ENCODE assay signal across 8 cellular contexts in the genomic region with DNA sequence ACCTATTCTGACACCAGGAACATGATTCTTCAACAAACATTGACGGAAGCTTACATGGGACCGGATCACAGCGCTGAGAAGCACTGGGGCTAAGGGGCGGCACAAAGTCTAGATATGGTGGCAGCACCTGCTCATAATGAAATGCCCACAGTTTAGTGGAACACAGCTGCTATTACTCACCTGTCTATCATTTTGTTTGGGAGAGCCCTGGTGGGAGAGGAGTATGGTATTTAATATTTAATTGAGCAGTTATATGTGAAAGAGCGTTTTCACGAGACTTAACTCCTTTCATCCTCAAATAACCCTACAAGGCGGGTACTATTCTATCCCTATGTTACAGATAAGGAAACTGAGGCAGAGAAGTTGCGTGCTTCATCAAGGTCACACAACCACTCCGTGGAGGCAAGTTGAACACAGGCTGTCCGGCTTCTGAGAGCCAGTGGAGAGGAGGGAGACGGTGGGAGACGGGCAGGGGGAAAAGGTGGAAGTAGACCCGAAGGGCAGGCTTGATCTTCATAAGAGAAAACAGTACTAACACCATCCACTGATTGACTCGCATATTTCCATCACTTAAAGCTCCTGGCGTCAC. TPM values are rescaled to one million over a fixed set of nuclear protein-coding genes. Genes with fewer than 3 reads are reported as not detected.
A peak's percentile ranks its signal among the peaks of the same experiment; 100 is the strongest.
DNase-seq lines count a peak whose midpoint lies in the region; ATAC-seq and TF ChIP-seq lines count a peak whose summit lies in the region.

No MANE protein-coding gene starts in this region.

- H3K27ac ChIP-seq in right cardiac atrium (ENCODE audit: low read length) (peak overlapping the region; percentile 54), spleen (peak overlapping the region; percentile 91 to 98 (median 92))

- POLR2A ChIA-PET in activated B cell treated with CpG ODN at 0.5 μM for 24 hours (lab: Charles Lee) = interaction anchor here (1.4 to 2.2 kb wide), 2 partner anchors 106 to 190 kb away, joined by 13 to 15 read pairs; partner anchors contain the start of genes EGLN1, EXOC8 and SPRTN

- H3K9me3 Mint-ChIP-seq in activated B cell treated with CpG ODN at 0.5 μM for 24 hours = no peaks in the 10 kb centered on the region

- H3K4me1 Mint-ChIP-seq in activated B cell treated with CpG ODN at 0.5 μM for 24 hours = peaks cover 33% of the 10 kb centered on the region

- H3K4me1 ChIP-seq in right cardiac atrium (ENCODE audit: control insufficient read depth, insufficient read depth, low read length) (peaks cover 3% of the 10 kb centered on the region), spleen (peaks cover 26 to 63% (median 49%) of the 10 kb centered on the region in 6 donors)

- H3K27me3 Mint-ChIP-seq in activated B cell treated with CpG ODN at 0.5 μM for 24 hours = no peaks in the 10 kb centered on the region

- intact Hi-C loops in Right ventricle myocardium inferior (cut with DNase I) (loop anchor here (1.0 to 5.0 kb wide), 4 partner anchors 17 to 170 kb away; partner anchors contain the start of gene EGLN1), cardiac septum (cut with DNase I) (loop anchor here (5.0 kb wide), 2 partner anchors 105 to 170 kb away; partner anchors contain the start of gene EGLN1), activated B cell treated with CpG ODN at 0.5 μM for 24 hours (cut with micrococcal nuclease) (loop anchor here (1.0 to 5.0 kb wide), 8 partner anchors 85 to 1969 kb away; partner anchors contain the start of genes ABCB10, ARV1, C1orf198 and COG2), right cardiac atrium (cut with DNase I) (loop anchor here in 2 of 4 donors (5.0 kb wide), 1 partner anchor 105 kb away; the partner anchor contains the start of gene EGLN1 (in 2 of the 2)), spleen (cut with DNase I; ENCODE audit: low total_unique reads) (loop anchor here (10.0 kb wide), 1 partner anchor 103 kb away; the partner anchor contains the start of gene EGLN1)

- WGBS in right cardiac atrium = 55% methylated on average over 15 of the region's 15 CpGs
- WGBS in spleen, 5 donors = 56 to 63% (median 57%) methylated on average over 15 of the region's 15 CpGs

- DNase-seq in Right ventricle myocardium inferior (ENCODE audit: missing footprints) = no peak
- no peak for DNase-seq in cardiac septum (ENCODE audit: low spot score)
- no peak for DNase-seq in activated B cell treated with CpG ODN at 0.5 μM for 24 hours
- DNase-seq in right cardiac atrium = no peak
- DNase-seq in spleen = peak; percentile 82
- DNase-seq in NCI-H128 (lab: John Stamatoyannopoulos, UW; ENCODE audit: unreplicated experiment) = no peak
- DNase-seq in AG08396 (ENCODE audit: low spot score) = no peak

- H3K4me3 ChIP-seq in right cardiac atrium (ENCODE audit: low read length) = peak overlapping the region; percentile 95
- H3K4me3 ChIP-seq in spleen = peak overlapping the region; percentile 54 to 91 (median 70)

- H3K9me3 ChIP-seq in right cardiac atrium (ENCODE audit: control insufficient read depth, low read length) (no peaks in the 10 kb centered on the region), spleen (no peaks in the 10 kb centered on the region)

- H3K36me3 ChIP-seq in spleen = peaks cover 0 to 24% (median 1%) of the 10 kb centered on the region in 6 donors

- ATAC-seq in Right ventricle myocardium inferior (peak; percentile 10), HG03108 (IDR thresholded peaks at IDR 0.05; ENCODE audit: unreplicated experiment) (peak; percentile 12), activated B cell treated with CpG ODN at 0.5 μM for 24 hours (ENCODE audit: low read depth) (peak; percentile 12), right cardiac atrium (peak; percentile 4 to 6)

- TF ChIP-seq CTCF in activated B cell treated with CpG ODN at 0.5 μM for 24 hours (IDR thresholded peaks at IDR 0.05) (no peak), spleen (IDR thresholded peaks at IDR 0.05 in 8 of 11, conservative IDR thresholded peaks at IDR 0.05 in 3 of 11) (no peak)

- peaks cover 21% of the 10 kb centered on the region for H3K36me3 Mint-ChIP-seq in activated B cell treated with CpG ODN at 0.5 μM for 24 hours (ENCODE audit: low read depth)

- peak overlapping the region; percentile 100 for H3K27ac Mint-ChIP-seq in activated B cell treated with CpG ODN at 0.5 μM for 24 hours

- CTCF ChIA-PET in activated B cell treated with CpG ODN at 0.5 μM for 24 hours (lab: Charles Lee) = no interaction called here

- no peaks in the 10 kb centered on the region for H3K27me3 ChIP-seq in right cardiac atrium (ENCODE audit: control insufficient read depth, insufficient read depth)
- no peaks in the 10 kb centered on the region for H3K27me3 ChIP-seq in spleen (replicated peaks in 1 of 7)

- peak overlapping the region; percentile 99 for H3K4me3 Mint-ChIP-seq in activated B cell treated with CpG ODN at 0.5 μM for 24 hours

- TF ChIP-seq POLR2A in spleen (IDR thresholded peaks at IDR 0.05) = no peak

RNA-seq across cellular contexts. Expression of gene TSNAX, which starts 0.8 kb away (rescaled TPM):
- total RNA-seq in Right ventricle myocardium inferior = 22.6 TPM
- total RNA-seq in cardiac septum = 35.3 TPM
- total RNA-seq in activated B cell treated with CpG ODN at 0.5 μM for 24 hours = 30.0 and 38.7 TPM in 2 replicates
- 10 to 100 TPM; 31.9 to 39.9 (median 36.5) TPM for total RNA-seq in right cardiac atrium
- polyA plus RNA-seq in right cardiac atrium = 16.6 TPM
- total RNA-seq in spleen = 10 to 100 TPM; 46.6 to 61.8 (median 48.3) TPM
- 10 to 100 TPM; 14.0 to 25.4 (median 18.2) TPM for polyA plus RNA-seq in spleen
